ENCODE assay signal across 8 cellular contexts in genomic region chr9:61853624-61854261, GRCh38.
A peak's percentile ranks its signal among the peaks of the same experiment; 100 is the strongest.
DNase-seq lines count a peak whose midpoint lies in the region; ATAC-seq and TF ChIP-seq lines count a peak whose summit lies in the region.
"Not testable (repeated sequence)": the region's sequence is repeated elsewhere in the genome, so short reads cannot be mapped to it uniquely, and the experiment has no call there.

No MANE protein-coding gene starts in this region.

- not testable (repeated sequence) for H3K9me3 ChIP-seq in right cardiac atrium (ENCODE audit: control insufficient read depth, low read length); spleen

- CTCF ChIA-PET in activated naive CD4-positive, alpha-beta T cell treated with anti-CD3 and anti-CD28 coated beads, Interleukin-2, amount 10 ng/mL, durations not matched to agents 7 days and 5 days (lab: Charles Lee), result not testable (repeated sequence)

- not testable (repeated sequence) for H3K27ac Mint-ChIP-seq in activated CD4-positive, alpha-beta T cell treated with anti-CD3 and anti-CD28 coated beads, Interleukin-2, amount 10 ng/mL, durations not matched to agents 24 days and 14 days; activated naive CD4-positive, alpha-beta T cell treated with anti-CD3 and anti-CD28 coated beads, Interleukin-2, amount 10 ng/mL, durations not matched to agents 7 days and 5 days; stimulated activated memory B cell treated with anti-CD40 and anti-IgM and Interleukin-4, amounts not matched to agents 10 μg/mL and 1 μg/mL and 100 μg/mL, for 72 hours

- not testable (repeated sequence) for TF ChIP-seq POLR2A in spleen (IDR thresholded peaks at IDR 0.05)

- TF ChIP-seq CTCF in spleen (IDR thresholded peaks at IDR 0.05 in 8 of 11, conservative IDR thresholded peaks at IDR 0.05 in 3 of 11), result not testable (repeated sequence)

- H3K27me3 Mint-ChIP-seq in activated CD4-positive, alpha-beta T cell treated with anti-CD3 and anti-CD28 coated beads, Interleukin-2, amount 10 ng/mL, durations not matched to agents 24 days and 14 days; activated naive CD4-positive, alpha-beta T cell treated with anti-CD3 and anti-CD28 coated beads, Interleukin-2, amount 10 ng/mL, durations not matched to agents 7 days and 5 days; stimulated activated memory B cell treated with anti-CD40 and anti-IgM and Interleukin-4, amounts not matched to agents 10 μg/mL and 1 μg/mL and 100 μg/mL, for 72 hours: not testable (repeated sequence)

- not testable (repeated sequence) for H3K27me3 ChIP-seq in right cardiac atrium (ENCODE audit: control insufficient read depth, insufficient read depth); spleen (replicated peaks in 1 of 7)

- not testable (repeated sequence) for H3K4me3 ChIP-seq in right cardiac atrium (ENCODE audit: low read length)
- peak overlapping the region in 7 of 8 donors; percentile 25 to 60 (median 36) for H3K4me3 ChIP-seq in spleen

- not testable (repeated sequence) for H3K4me1 Mint-ChIP-seq in activated CD4-positive, alpha-beta T cell treated with anti-CD3 and anti-CD28 coated beads, Interleukin-2, amount 10 ng/mL, durations not matched to agents 24 days and 14 days; activated naive CD4-positive, alpha-beta T cell treated with anti-CD3 and anti-CD28 coated beads, Interleukin-2, amount 10 ng/mL, durations not matched to agents 7 days and 5 days; stimulated activated memory B cell treated with anti-CD40 and anti-IgM and Interleukin-4, amounts not matched to agents 10 μg/mL and 1 μg/mL and 100 μg/mL, for 72 hours

- H3K4me1 ChIP-seq in right cardiac atrium (ENCODE audit: control insufficient read depth, insufficient read depth, low read length); spleen: not testable (repeated sequence)

- not testable (repeated sequence) for H3K36me3 ChIP-seq in spleen

- H3K9me3 Mint-ChIP-seq in activated CD4-positive, alpha-beta T cell treated with anti-CD3 and anti-CD28 coated beads, Interleukin-2, amount 10 ng/mL, durations not matched to agents 24 days and 14 days; activated naive CD4-positive, alpha-beta T cell treated with anti-CD3 and anti-CD28 coated beads, Interleukin-2, amount 10 ng/mL, durations not matched to agents 7 days and 5 days; stimulated activated memory B cell treated with anti-CD40 and anti-IgM and Interleukin-4, amounts not matched to agents 10 μg/mL and 1 μg/mL and 100 μg/mL, for 72 hours: not testable (repeated sequence)

- intact Hi-C loops in activated CD4-positive, alpha-beta T cell treated with anti-CD3 and anti-CD28 coated beads, Interleukin-2, amount 10 ng/mL, durations not matched to agents 24 days and 14 days (cut with micrococcal nuclease); right cardiac atrium (cut with DNase I); spleen (cut with DNase I; ENCODE audit: low total_unique reads): not testable (repeated sequence)

- peak; percentile 69 for ATAC-seq in GM18511 (IDR thresholded peaks at IDR 0.05; ENCODE audit: unreplicated experiment)
- peak; percentile 76 for ATAC-seq in GM21786 (IDR thresholded peaks at IDR 0.05; ENCODE audit: unreplicated experiment)
- ATAC-seq in HG03442 (IDR thresholded peaks at IDR 0.05; ENCODE audit: unreplicated experiment), result peak; percentile 54
- peak; percentile 84 to 85 for ATAC-seq in right cardiac atrium
- peak; percentile 77 for ATAC-seq in stimulated activated memory B cell treated with anti-CD40 and anti-IgM and Interleukin-4, amounts not matched to agents 10 μg/mL and 1 μg/mL and 100 μg/mL, for 72 hours

- H3K27ac ChIP-seq in right cardiac atrium (ENCODE audit: low read length), result not testable (repeated sequence)
- H3K27ac ChIP-seq in spleen, result peak overlapping the region in 2 of 8 donors; percentile 52 to 57

- 0% methylated on average over 13 of the region's 40 CpGs for WGBS in right cardiac atrium
- WGBS in spleen, 5 donors, result 0 to 5% (median 0%) methylated on average over 6 to 20 of the region's 40 CpGs

- peak; percentile 97 for DNase-seq in activated CD4-positive, alpha-beta T cell treated with anti-CD3 and anti-CD28 coated beads, Interleukin-2, amount 10 ng/mL, durations not matched to agents 24 days and 14 days
- DNase-seq in activated naive CD4-positive, alpha-beta T cell treated with anti-CD3 and anti-CD28 coated beads, Interleukin-2, amount 10 ng/mL, durations not matched to agents 7 days and 5 days, result peak; percentile 92
- DNase-seq in right cardiac atrium (peak; percentile 83 to 97 (median 94)), spleen (peak; percentile 97)

- H3K36me3 Mint-ChIP-seq in activated CD4-positive, alpha-beta T cell treated with anti-CD3 and anti-CD28 coated beads, Interleukin-2, amount 10 ng/mL, durations not matched to agents 24 days and 14 days (ENCODE audit: low read depth); activated naive CD4-positive, alpha-beta T cell treated with anti-CD3 and anti-CD28 coated beads, Interleukin-2, amount 10 ng/mL, durations not matched to agents 7 days and 5 days; stimulated activated memory B cell treated with anti-CD40 and anti-IgM and Interleukin-4, amounts not matched to agents 10 μg/mL and 1 μg/mL and 100 μg/mL, for 72 hours: not testable (repeated sequence)

- not testable (repeated sequence) for H3K4me3 Mint-ChIP-seq in activated CD4-positive, alpha-beta T cell treated with anti-CD3 and anti-CD28 coated beads, Interleukin-2, amount 10 ng/mL, durations not matched to agents 24 days and 14 days; activated naive CD4-positive, alpha-beta T cell treated with anti-CD3 and anti-CD28 coated beads, Interleukin-2, amount 10 ng/mL, durations not matched to agents 7 days and 5 days; stimulated activated memory B cell treated with anti-CD40 and anti-IgM and Interleukin-4, amounts not matched to agents 10 μg/mL and 1 μg/mL and 100 μg/mL, for 72 hours
